ENCODE assay signal across 27 cellular contexts in the genomic region with DNA sequence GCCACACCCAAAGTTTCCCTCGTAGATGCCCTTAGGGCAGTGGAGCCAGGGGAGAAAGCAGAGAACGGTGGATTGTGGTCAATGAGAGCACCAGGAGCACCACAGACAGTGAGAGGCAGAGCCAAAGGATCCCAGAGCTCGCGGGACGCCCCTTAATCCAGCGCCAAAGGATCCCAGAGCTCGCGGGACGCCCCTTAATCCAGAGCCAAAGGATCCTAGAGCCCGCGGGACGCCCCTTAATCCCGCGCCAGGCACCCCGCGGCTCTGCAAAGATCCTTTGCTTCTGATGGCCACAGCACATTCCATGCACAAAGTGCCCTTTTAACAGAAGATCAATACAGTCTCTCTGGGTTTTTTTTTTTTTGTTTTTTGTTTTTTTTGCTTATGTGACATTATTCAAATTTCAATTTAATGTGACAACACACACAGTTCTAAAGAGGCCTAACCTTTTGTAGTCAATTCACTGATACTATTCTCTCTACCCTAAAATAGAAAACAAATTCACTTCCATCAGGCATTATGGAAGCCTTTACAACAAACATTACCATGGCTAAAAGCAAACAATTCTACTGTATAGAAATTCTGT.
"Had no signal": no experiment of that assay in that cellular context is flagged by ENCODE, and none has a peak within 500 bp of the region (broad histone marks: within the 10 kb centered on the region; RNA-seq: fewer than 3 reads in every experiment).

No MANE protein-coding gene starts in this region.

- ATAC-seq: activated CD4-positive, alpha-beta T cell treated with anti-CD3 and anti-CD28 coated beads for 36 hours; activated naive CD4-positive, alpha-beta T cell treated with anti-CD3 and anti-CD28 coated beads, Interleukin-2, amount 50 U/mL, for 72 hours; esophagus mucosa; left colon; pancreas; psoas muscle had no signal

- H3K4me3 Mint-ChIP-seq: activated CD4-positive, alpha-beta T cell treated with anti-CD3 and anti-CD28 coated beads for 36 hours; brain; mesothelial cell of epicardium had no signal

- H3K9me3 Mint-ChIP-seq: activated naive CD4-positive, alpha-beta T cell treated with anti-CD3 and anti-CD28 coated beads, Interleukin-2, amount 50 U/mL, for 72 hours; brain; mesothelial cell of epicardium; naive B cell had no signal

- H3K4me1 Mint-ChIP-seq: brain, mesothelial cell of epicardium, naive B cell had no signal

- H3K9me3 ChIP-seq: ascending aorta, pancreas, psoas muscle, right atrium auricular region, transverse colon had no signal

- DNase-seq: activated CD4-positive, alpha-beta T cell treated with anti-CD3 and anti-CD28 coated beads for 36 hours; activated CD4-positive, alpha-beta T cell treated with anti-CD3 and anti-CD28 coated beads, Interleukin-2, amount 50 U/mL, for 4 hours; activated CD4-positive, CD25-positive, alpha-beta regulatory T cell; activated CD8-positive, alpha-beta memory T cell treated with anti-CD3 and anti-CD28 coated beads for 24 hours; activated naive CD4-positive, alpha-beta T cell; activated T-cell treated with anti-CD3 and anti-CD28 coated beads, Interleukin-2, amount 50 U/mL, for 1 hour; cortex of kidney; foreskin fibroblast; head of caudate nucleus; hippocampal formation; kidney; left colon; naive B cell; nucleus accumbens; pancreas; psoas muscle; stimulated activated CD4-positive, alpha-beta T cell treated with anti-CD3 and anti-CD28 coated beads, Interleukin-15, amount 100 ng/mL, for 24 hours; stimulated activated CD4-positive, alpha-beta T cell treated with anti-CD3 and anti-CD28 coated beads, Interleukin-2, amount 100 ng/mL, for 24 hours; stimulated activated naive CD4-positive, alpha-beta T cell treated with Interleukin-2 at 50 U/mL for 16 hours; T-helper 2 cell; transverse colon had no signal

- H3K27me3 Mint-ChIP-seq: activated CD4-positive, alpha-beta T cell treated with anti-CD3 and anti-CD28 coated beads for 36 hours; brain; naive B cell had no signal

- H3K27ac Mint-ChIP-seq: activated CD4-positive, alpha-beta T cell treated with anti-CD3 and anti-CD28 coated beads for 36 hours; brain; mesothelial cell of epicardium; naive B cell had no signal
